Comparison of ENCODE assay signal across 1 cellular context in the genomic region with DNA sequence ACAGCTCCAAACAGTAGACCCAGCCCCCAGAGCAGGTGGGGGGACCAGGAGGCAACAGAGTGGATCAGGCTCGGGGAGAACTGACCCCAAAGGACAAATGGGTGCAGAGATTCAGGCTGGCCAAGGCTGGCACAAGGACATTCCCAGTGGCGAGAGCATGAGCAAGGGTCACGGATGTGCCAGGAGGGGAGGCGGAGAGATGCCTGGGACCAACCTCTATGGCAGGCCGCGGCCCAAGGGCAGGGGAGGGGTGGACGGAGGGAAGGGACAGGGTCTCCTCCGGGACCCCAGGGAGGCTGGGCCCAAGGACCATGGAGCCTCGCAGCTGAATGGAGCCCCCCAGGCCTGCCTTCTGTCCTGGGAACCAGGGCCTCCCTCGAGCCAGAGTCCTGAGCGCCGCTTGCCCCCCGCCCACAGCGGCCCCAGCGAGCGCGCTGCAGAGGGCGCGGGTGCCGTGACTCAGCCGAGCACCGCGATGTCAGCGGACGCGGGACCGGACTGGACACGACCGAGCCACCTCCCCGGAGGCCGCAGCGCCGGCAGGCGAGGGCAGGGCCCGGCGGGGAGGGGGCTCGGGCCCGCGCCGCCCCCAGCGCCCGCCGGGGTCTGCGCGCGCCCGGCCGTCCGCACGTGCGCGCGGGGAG.
TF ChIP-seq lines count a peak whose summit lies in the region.

No MANE protein-coding gene starts in this region.

TF ChIP-seq in IMR-90, 13 proteins besides CTCF, POLR2A, EP300 and RAD21 (continued from another document):
- TF ChIP-seq, protein P1, sequence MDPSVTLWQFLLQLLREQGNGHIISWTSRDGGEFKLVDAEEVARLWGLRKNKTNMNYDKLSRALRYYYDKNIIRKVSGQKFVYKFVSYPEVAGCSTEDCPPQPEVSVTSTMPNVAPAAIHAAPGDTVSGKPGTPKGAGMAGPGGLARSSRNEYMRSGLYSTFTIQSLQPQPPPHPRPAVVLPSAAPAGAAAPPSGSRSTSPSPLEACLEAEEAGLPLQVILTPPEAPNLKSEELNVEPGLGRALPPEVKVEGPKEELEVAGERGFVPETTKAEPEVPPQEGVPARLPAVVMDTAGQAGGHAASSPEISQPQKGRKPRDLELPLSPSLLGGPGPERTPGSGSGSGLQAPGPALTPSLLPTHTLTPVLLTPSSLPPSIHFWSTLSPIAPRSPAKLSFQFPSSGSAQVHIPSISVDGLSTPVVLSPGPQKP (IDR thresholded peaks at IDR 0.05; ENCODE audit: borderline replicate concordance, low read depth, low read length) = no peak
- TF ChIP-seq SMC3 (IDR thresholded peaks at IDR 0.05; ENCODE audit: low read depth, low read length) (no peak), BHLHE40 (IDR thresholded peaks at IDR 0.05; ENCODE audit: low read depth, low read length) (no peak), CEBPB (IDR thresholded peaks at IDR 0.05; ENCODE audit: low read depth, low read length) (no peak), NFE2L2 (IDR thresholded peaks at IDR 0.05; ENCODE audit: low read depth, low read length) (no peak)
TF ChIP-seq in IMR-90: peak in this region for 2.
